In genomic region chr3:9499455-9500107, GRCh38 we compare ENCODE assay signal across 22 cellular contexts. TPM values are rescaled to one million over a fixed set of nuclear protein-coding genes. Genes with fewer than 3 reads are reported as not detected.
A peak's percentile ranks its signal among the peaks of the same experiment; 100 is the strongest.
DNase-seq lines count a peak whose midpoint lies in the region; FAIRE-seq and TF ChIP-seq lines count a peak whose summit lies in the region.
"Had no signal": no experiment of that assay in that cellular context is flagged by ENCODE, and none has a peak within 500 bp of the region (broad histone marks: within the 10 kb centered on the region; RNA-seq: fewer than 3 reads in every experiment).

No MANE protein-coding gene starts in this region.

- H3K4me3 Mint-ChIP-seq in activated naive CD4-positive, alpha-beta T cell treated with anti-CD3 and anti-CD28 coated beads for 36 hours: no peak overlapping the region
- H3K4me3 Mint-ChIP-seq: activated naive CD8-positive, alpha-beta T cell treated with anti-CD3 and anti-CD28 coated beads, Interleukin-2, amount 50 U/mL, for 24 hours; memory B cell had no signal

- WGBS in stomach, 5 donors: 17 to 31% (median 23%) methylated on average over 15 to 19 of the region's 19 CpGs

- no peaks in the 10 kb centered on the region for H3K9me3 Mint-ChIP-seq in activated naive CD4-positive, alpha-beta T cell treated with anti-CD3 and anti-CD28 coated beads for 36 hours
- H3K9me3 Mint-ChIP-seq: activated naive CD8-positive, alpha-beta T cell treated with anti-CD3 and anti-CD28 coated beads, Interleukin-2, amount 50 U/mL, for 24 hours had no signal

- H3K27me3 ChIP-seq in HUES6 (ENCODE audit: control insufficient read depth, insufficient read depth, low read length) (peaks cover 44% of the 10 kb centered on the region), stomach (peaks cover 3 to 44% (median 26%) of the 10 kb centered on the region in 3 donors)
- H3K27me3 ChIP-seq: thyroid gland had no signal

- DNase-seq in coronary artery (ENCODE audit: low spot score) (no peak), left kidney (ENCODE audit: low read depth, low spot score) (peak; percentile 51), stomach (no peak), HuH-7 (ENCODE audit: low spot score) (no peak), RCC 7860 (ENCODE audit: low spot score) (no peak)
- no peak for DNase-seq in activated naive CD4-positive, alpha-beta T cell treated with anti-CD3 and anti-CD28 coated beads for 36 hours
- DNase-seq: activated CD4-positive, alpha-beta T cell treated with anti-CD3 and anti-CD28 coated beads, Interleukin-2, amount 50 U/mL, for 48 hours; activated naive CD8-positive, alpha-beta T cell treated with anti-CD3 and anti-CD28 coated beads, Interleukin-2, amount 50 U/mL, for 24 hours; activated T-cell treated with anti-CD3 and anti-CD28 coated beads, Interleukin-2, amount 50 U/mL, for 48 hours; foreskin fibroblast; MM.1S; NCI-H2029; occipital lobe; sigmoid colon; stimulated activated CD4-positive, alpha-beta T cell treated with anti-CD3 and anti-CD28 coated beads, Interleukin-4, amount 100 ng/mL, for 24 hours; stimulated activated CD8-positive, alpha-beta memory T cell treated with anti-CD3 and anti-CD28 coated beads, Interleukin-4, amount 100 ng/mL, for 48 hours had no signal

- CTCF ChIA-PET in activated naive CD4-positive, alpha-beta T cell treated with anti-CD3 and anti-CD28 coated beads for 36 hours (lab: Charles Lee): no interaction called here

- intact Hi-C loops in stomach (cut with DNase I; ENCODE audit: low total_unique reads): no loop called here
- intact Hi-C loops in activated naive CD4-positive, alpha-beta T cell treated with anti-CD3 and anti-CD28 coated beads for 36 hours (cut with micrococcal nuclease): loop anchor here (5.0 to 10.0 kb wide), 2 partner anchors 148 to 305 kb away; partner anchors contain the start of gene MTMR14

- H3K4me1 Mint-ChIP-seq in activated naive CD4-positive, alpha-beta T cell treated with anti-CD3 and anti-CD28 coated beads for 36 hours (ENCODE audit: low read depth): peaks cover 6% of the 10 kb centered on the region

- H3K27me3 Mint-ChIP-seq in activated naive CD4-positive, alpha-beta T cell treated with anti-CD3 and anti-CD28 coated beads for 36 hours (ENCODE audit: low read depth): peaks cover 23% of the 10 kb centered on the region

- TF ChIP-seq CTCF in coronary artery (IDR thresholded peaks at IDR 0.05) (no peak), stomach (IDR thresholded peaks at IDR 0.05) (no peak)

- TF ChIP-seq POLR2A in stomach (IDR thresholded peaks at IDR 0.05): no peak

- peak overlapping the region; percentile 87 for H3K4me3 ChIP-seq in HUES6 (ENCODE audit: low read depth, low read length)
- H3K4me3 ChIP-seq in coronary artery: peak overlapping the region; percentile 55
- peak overlapping the region in 3 of 4 donors; percentile 3 to 28 (median 23) for H3K4me3 ChIP-seq in stomach
- H3K4me3 ChIP-seq: thyroid gland had no signal

- no peaks in the 10 kb centered on the region for H3K36me3 Mint-ChIP-seq in activated naive CD4-positive, alpha-beta T cell treated with anti-CD3 and anti-CD28 coated beads for 36 hours (ENCODE audit: low read depth)

- no peak overlapping the region for H3K27ac Mint-ChIP-seq in activated naive CD4-positive, alpha-beta T cell treated with anti-CD3 and anti-CD28 coated beads for 36 hours
- H3K27ac Mint-ChIP-seq: activated naive CD8-positive, alpha-beta T cell treated with anti-CD3 and anti-CD28 coated beads, Interleukin-2, amount 50 U/mL, for 24 hours; memory B cell had no signal

- H3K9ac ChIP-seq in HUES6 (ENCODE audit: low read length): peak overlapping the region; percentile 56

- H3K4me1 ChIP-seq in HUES6 (ENCODE audit: control insufficient read depth, insufficient read depth, low read length) (peaks cover 3% of the 10 kb centered on the region; the same call in 1 of the 2 replicates), stomach (peaks cover 5 to 16% (median 11%) of the 10 kb centered on the region in 4 donors)

- H3K27ac ChIP-seq in HUES6 (ENCODE audit: low read depth, low read length) (no peak overlapping the region), coronary artery (no peak overlapping the region), stomach (no peak overlapping the region)
- H3K27ac ChIP-seq: sigmoid colon, thyroid gland had no signal

- no peak for TF ChIP-seq EP300 in stomach (IDR thresholded peaks at IDR 0.05)

- H3K36me3 ChIP-seq in HUES6 (ENCODE audit: control insufficient read depth, insufficient read depth, low read length) (no peaks in the 10 kb centered on the region), stomach (no peaks in the 10 kb centered on the region)
- H3K36me3 ChIP-seq: sigmoid colon, thyroid gland had no signal

- FAIRE-seq in RCC 7860 (lab: Jason Lieb, UNC): no peak
- FAIRE-seq: islet of Langerhans, TTC549 had no signal

- H3K9me3 ChIP-seq in HUES6 (ENCODE audit: control insufficient read depth, insufficient read depth, low read depth, low read length) (no peaks in the 10 kb centered on the region), stomach (no peaks in the 10 kb centered on the region)
- H3K9me3 ChIP-seq: sigmoid colon, thyroid gland had no signal

RNA-seq across cellular contexts. Expression of gene LHFPL4, which starts 54.0 kb away (rescaled TPM):
- total RNA-seq in stomach: under 1 TPM in 2 of 5 donors, not detected in 3; 0.43 to 0.92 TPM
- polyA plus RNA-seq in stomach: under 1 TPM in 2 of 3 donors, not detected in 1; 0.06 to 0.08 TPM
- not detected for total RNA-seq in activated naive CD4-positive, alpha-beta T cell treated with anti-CD3 and anti-CD28 coated beads for 36 hours
- total RNA-seq: cardiac septum had no signal

Comparison
In these comparisons a context has a peak if more than half of its experiments do, and no peak if none do; other contexts are left out.
1. H3K4me3 ChIP-seq: peak in every context shown above with its lines; median percentile 87 in HUES6; 55 in coronary artery; 23 in stomach.